Comparison of ENCODE assay signal across 11 cellular contexts in the genomic region with DNA sequence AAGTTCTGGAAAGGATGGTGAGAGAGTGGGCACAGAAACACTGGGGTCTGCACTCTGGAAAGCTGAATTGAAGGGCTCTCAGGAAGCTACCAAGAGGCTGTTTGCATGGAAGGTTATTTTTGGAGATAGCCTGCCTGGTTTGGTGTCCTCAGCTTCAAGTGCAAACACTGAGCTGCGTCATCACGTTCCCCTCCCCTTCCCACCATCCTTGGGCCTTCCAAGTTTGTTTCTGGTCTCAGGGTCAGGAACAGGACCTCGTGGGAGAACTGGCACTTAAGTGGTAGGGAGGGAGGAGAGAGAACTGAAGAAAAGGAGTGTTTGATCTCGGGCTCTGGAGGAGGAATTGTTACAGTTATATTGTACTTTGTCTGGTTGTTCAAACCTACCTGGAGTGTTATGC. TPM values are rescaled to one million over a fixed set of nuclear protein-coding genes. Genes with fewer than 3 reads are reported as not detected.
A peak's percentile ranks its signal among the peaks of the same experiment; 100 is the strongest.
DNase-seq lines count a peak whose midpoint lies in the region; ATAC-seq and TF ChIP-seq lines count a peak whose summit lies in the region.
"Had no signal": no experiment of that assay in that cellular context is flagged by ENCODE, and none has a peak within 500 bp of the region (broad histone marks: within the 10 kb centered on the region; RNA-seq: fewer than 3 reads in every experiment).

No MANE protein-coding gene starts in this region.

- DNase-seq in OCI-LY7 (ENCODE audit: low spot score), result no peak
- peak; percentile 46 for DNase-seq in endodermal cell
- DNase-seq in right lobe of liver, result no peak
- no peak for DNase-seq in iPS-NIHi11 (ENCODE audit: low spot score)

- H3K27me3 ChIP-seq in endodermal cell (ENCODE audit: control insufficient read depth, insufficient read depth, low read length, poor library complexity, severe bottlenecking) (no peaks in the 10 kb centered on the region), right lobe of liver (no peaks in the 10 kb centered on the region)
- H3K27me3 ChIP-seq: gastroesophageal sphincter, neutrophil had no signal

- no peak for TF ChIP-seq POLR2A in right lobe of liver (IDR thresholded peaks at IDR 0.05)

- CTCF ChIA-PET in OCI-LY7 (lab: Charles Lee; ENCODE audit: unreplicated experiment), result interaction anchor here (0.6 kb wide), 1 partner anchor 56 kb away, joined by 3 read pairs; no protein-coding TSS in a partner anchor

- WGBS in endodermal cell (ENCODE audit: insufficient coverage in 1 of 2, insufficient read length in 1 of 2), 2 experiments, result 70 to 80% methylated on average over 1 to 4 of the region's 4 CpGs
- WGBS in right lobe of liver (ENCODE audit: insufficient coverage, low coverage, low lambda C conversion rate, missing lambda C conversion rate), result 36% methylated on average over 4 of the region's 4 CpGs

- no peaks in the 10 kb centered on the region for H4K20me1 ChIP-seq in OCI-LY7 (ENCODE audit: insufficient read depth, low read length)

- H3K9me2 ChIP-seq in OCI-LY7 (ENCODE audit: insufficient read depth, low read length), result no peaks in the 10 kb centered on the region

- H3K4me1 Mint-ChIP-seq in endodermal cell, result peaks cover 50% of the 10 kb centered on the region
- H3K4me1 Mint-ChIP-seq in stimulated activated memory B cell treated with anti-CD40 and anti-IgM and Interleukin-4, amounts not matched to agents 10 μg/mL and 1 μg/mL and 100 μg/mL, for 72 hours, result peaks cover 66% of the 10 kb centered on the region

- POLR2A ChIA-PET in OCI-LY7 (lab: Charles Lee), result interaction anchor here (0.7 to 1.5 kb wide), 5 partner anchors 17 to 86 kb away, joined by 3 to 5 read pairs (median 3); no protein-coding TSS in a partner anchor

- H3K4me3 Mint-ChIP-seq in endodermal cell, result no peak overlapping the region
- no peak overlapping the region for H3K4me3 Mint-ChIP-seq in stimulated activated memory B cell treated with anti-CD40 and anti-IgM and Interleukin-4, amounts not matched to agents 10 μg/mL and 1 μg/mL and 100 μg/mL, for 72 hours

- H3K4me3 ChIP-seq in OCI-LY7 (ENCODE audit: low read depth, low read length, poor library complexity, severe bottlenecking), result peak overlapping the region; percentile 5
- H3K4me3 ChIP-seq in endodermal cell (ENCODE audit: low read length), result no peak overlapping the region
- H3K4me3 ChIP-seq in right lobe of liver, result no peak overlapping the region
- H3K4me3 ChIP-seq: gastroesophageal sphincter had no signal

- no peak overlapping the region for H3K9ac ChIP-seq in endodermal cell (ENCODE audit: extremely low read depth, low read length, poor library complexity, severe bottlenecking)

- H3K9me3 ChIP-seq in OCI-LY7 (ENCODE audit: low read length), result no peaks in the 10 kb centered on the region
- no peaks in the 10 kb centered on the region for H3K9me3 ChIP-seq in endodermal cell (ENCODE audit: control insufficient read depth, low read length)
- no peaks in the 10 kb centered on the region for H3K9me3 ChIP-seq in right lobe of liver
- H3K9me3 ChIP-seq: gastroesophageal sphincter, neutrophil had no signal

- H3K27ac Mint-ChIP-seq in endodermal cell, result peak overlapping the region; percentile 23
- H3K27ac Mint-ChIP-seq in stimulated activated memory B cell treated with anti-CD40 and anti-IgM and Interleukin-4, amounts not matched to agents 10 μg/mL and 1 μg/mL and 100 μg/mL, for 72 hours, result peak overlapping the region; percentile 53

- H3K36me3 ChIP-seq in OCI-LY7 (ENCODE audit: insufficient read depth, low read length), result peaks cover 50% of the 10 kb centered on the region
- H3K36me3 ChIP-seq in endodermal cell (ENCODE audit: control insufficient read depth, insufficient read depth, low read length), result peaks cover 20% of the 10 kb centered on the region
- no peaks in the 10 kb centered on the region for H3K36me3 ChIP-seq in right lobe of liver

- BruUV-seq in OCI-LY7 (replicated peaks; lab: Mats Ljungman, UMichigan), result no TSS peak

- TF ChIP-seq CTCF in OCI-LY7 (conservative IDR thresholded peaks at IDR 0.05; ENCODE audit: low read length) (no peak), endodermal cell (conservative IDR thresholded peaks at IDR 0.05) (no peak), right lobe of liver (IDR thresholded peaks at IDR 0.05) (no peak)

- no peaks in the 10 kb centered on the region for H3K27me3 Mint-ChIP-seq in endodermal cell (ENCODE audit: insufficient read depth)
- no peaks in the 10 kb centered on the region for H3K27me3 Mint-ChIP-seq in stimulated activated memory B cell treated with anti-CD40 and anti-IgM and Interleukin-4, amounts not matched to agents 10 μg/mL and 1 μg/mL and 100 μg/mL, for 72 hours

- H3K4me2 ChIP-seq in OCI-LY7 (ENCODE audit: low read length), result peak overlapping the region; percentile 48

- H3K36me3 Mint-ChIP-seq in endodermal cell (ENCODE audit: low read depth), result peaks cover 38% of the 10 kb centered on the region
- peaks cover 60% of the 10 kb centered on the region for H3K36me3 Mint-ChIP-seq in stimulated activated memory B cell treated with anti-CD40 and anti-IgM and Interleukin-4, amounts not matched to agents 10 μg/mL and 1 μg/mL and 100 μg/mL, for 72 hours

- H3K9me3 Mint-ChIP-seq in endodermal cell, result no peaks in the 10 kb centered on the region
- H3K9me3 Mint-ChIP-seq in stimulated activated memory B cell treated with anti-CD40 and anti-IgM and Interleukin-4, amounts not matched to agents 10 μg/mL and 1 μg/mL and 100 μg/mL, for 72 hours, result peaks cover 3% of the 10 kb centered on the region

- H3K4me1 ChIP-seq in OCI-LY7 (ENCODE audit: insufficient read depth, low read length, poor library complexity, severe bottlenecking), result peaks cover 59% of the 10 kb centered on the region
- H3K4me1 ChIP-seq in endodermal cell (ENCODE audit: control insufficient read depth, insufficient read depth, low read length), result peaks cover 3% of the 10 kb centered on the region
- H3K4me1 ChIP-seq in right lobe of liver, result no peaks in the 10 kb centered on the region

- ATAC-seq in right lobe of liver (peak in 3 of 4 donors; percentile 16 to 52 (median 20)), GM18498 (IDR thresholded peaks at IDR 0.05; ENCODE audit: unreplicated experiment) (no peak), HG03045 (IDR thresholded peaks at IDR 0.05; ENCODE audit: unreplicated experiment) (no peak), GM19467 (IDR thresholded peaks at IDR 0.05; ENCODE audit: unreplicated experiment) (no peak)
- ATAC-seq in stimulated activated memory B cell treated with anti-CD40 and anti-IgM and Interleukin-4, amounts not matched to agents 10 μg/mL and 1 μg/mL and 100 μg/mL, for 72 hours, result no peak
- ATAC-seq: gastroesophageal sphincter, SK-N-SH treated with all-trans-retinoic acid at 6 μM for 48 hours had no signal

- H2AFZ ChIP-seq in OCI-LY7 (ENCODE audit: low read length), result no peak overlapping the region

- H3K27ac ChIP-seq in OCI-LY7 (ENCODE audit: low read depth, low read length, poor library complexity, severe bottlenecking), result peak overlapping the region; percentile 22
- no peak overlapping the region for H3K27ac ChIP-seq in endodermal cell (ENCODE audit: low read depth, low read length)
- no peak overlapping the region for H3K27ac ChIP-seq in right lobe of liver
- H3K27ac ChIP-seq: neutrophil had no signal

- peaks cover 75% of the 10 kb centered on the region for H3K79me2 ChIP-seq in OCI-LY7 (ENCODE audit: insufficient read depth, low read depth, low read length)

- intact Hi-C loops in OCI-LY7 (cut with micrococcal nuclease; ENCODE audit: unreplicated experiment), result no loop called here
- intact Hi-C loops in right lobe of liver (cut with DNase I), result no loop called here

RNA-seq across cellular contexts. Expression of gene ST6GAL1, which starts 10.6 kb away (rescaled TPM):
- 173 and 192 TPM in 2 replicates for total RNA-seq in OCI-LY7 (2014; rRNA removed; shearing (Covaris generic))
- 373 and 375 TPM in 2 replicates for total RNA-seq in OCI-LY7 (2022)
- 10 to 100 TPM; 79.3 to 82.4 TPM for total RNA-seq in endodermal cell
- polyA plus RNA-seq in endodermal cell (2013, experiment 1 of 2), result 49.8 TPM
- polyA plus RNA-seq in endodermal cell (2013, experiment 2 of 2), result 50.2 TPM
- 100 to 1,000 TPM; 389 to 574 (median 483) TPM for total RNA-seq in right lobe of liver

Comparison
In these comparisons a context has a peak if more than half of its experiments do, and no peak if none do; other contexts are left out.
1. ATAC-seq: peak in right lobe of liver (3 of 4); none in stimulated activated memory B cell treated with anti-CD40 and anti-IgM and Interleukin-4, amounts not matched to agents 10 μg/mL and 1 μg/mL and 100 μg/mL, for 72 hours (single experiment), GM18498 (single experiment), HG03045 (single experiment) and GM19467 (single experiment).